Comparison of ENCODE assay signal across 8 cellular contexts in genomic region chr19:13342672-13343071, GRCh38.
"Had no signal": no experiment of that assay in that cellular context is flagged by ENCODE, and none has a peak within 500 bp of the region (broad histone marks: within the 10 kb centered on the region; RNA-seq: fewer than 3 reads in every experiment).

No MANE protein-coding gene starts in this region.

- DNase-seq: GDM1, GF-D8 had no signal

- H3K4me3 ChIP-seq: GM12878 had no signal

- FAIRE-seq: G401.6, GM12878, GM12891, GM12892, GM18507, GM19239 had no signal

- ATAC-seq: GM12878 had no signal
